Comparison of ENCODE assay signal across 22 cellular contexts in genomic region chr4:27915822-27916221, GRCh38.
"Had no signal": no experiment of that assay in that cellular context is flagged by ENCODE, and none has a peak within 500 bp of the region (broad histone marks: within the 10 kb centered on the region; RNA-seq: fewer than 3 reads in every experiment).

No MANE protein-coding gene starts in this region.

- H3K9me3 Mint-ChIP-seq: endodermal cell, mesothelial cell of epicardium had no signal

- H3K4me1 Mint-ChIP-seq: endodermal cell had no signal

- H3K27ac ChIP-seq: colonic mucosa, esophagus muscularis mucosa, foreskin keratinocyte, gastroesophageal sphincter, left lung, lower lobe of right lung had no signal

- FAIRE-seq: endothelial cell of umbilical vein, frontal cortex, islet of Langerhans, keratinocyte had no signal

- H3K9me3 ChIP-seq: colonic mucosa, esophagus muscularis mucosa, gastroesophageal sphincter, left lung, lower lobe of right lung, mucosa of descending colon had no signal

- DNase-seq: colonic mucosa; cortex of kidney; effector CD8-positive, alpha-beta T cell; effector memory CD8-positive, alpha-beta T cell; endodermal cell; foreskin keratinocyte; heart left ventricle; hippocampal formation; left cardiac atrium; left lung; left ventricle myocardium superior; lower lobe of right lung; mesenchymal stem cell; mucosa of descending colon had no signal

- H3K36me3 ChIP-seq: colonic mucosa, esophagus muscularis mucosa, gastroesophageal sphincter, heart left ventricle, left lung, lower lobe of right lung had no signal

- ATAC-seq: effector memory CD8-positive, alpha-beta T cell; foreskin keratinocyte; gastroesophageal sphincter; left cardiac atrium; left lung; lower lobe of right lung; mucosa of descending colon had no signal

- H3K27me3 ChIP-seq: colonic mucosa, esophagus muscularis mucosa, foreskin keratinocyte, gastroesophageal sphincter, heart left ventricle, left lung had no signal

- H3K27ac Mint-ChIP-seq: dendritic cell treated with granulocyte-macrophage colony-stimulating factor and Interleukin-4, amounts not matched to agents 40 ng/mL and 50 ng/mL, for 4 days; effector memory CD8-positive, alpha-beta T cell; endodermal cell; mesothelial cell of epicardium had no signal

- H3K4me3 ChIP-seq: colonic mucosa, esophagus muscularis mucosa, gastroesophageal sphincter, heart left ventricle, left lung, lower lobe of right lung, mucosa of descending colon had no signal

- H3K27me3 Mint-ChIP-seq: dendritic cell treated with granulocyte-macrophage colony-stimulating factor and Interleukin-4, amounts not matched to agents 40 ng/mL and 50 ng/mL, for 4 days; effector memory CD8-positive, alpha-beta T cell had no signal

- H3K4me1 ChIP-seq: colonic mucosa, esophagus muscularis mucosa, foreskin keratinocyte, gastroesophageal sphincter, left lung, lower lobe of right lung had no signal

- H3K36me3 Mint-ChIP-seq: mesothelial cell of epicardium had no signal

- H3K4me3 Mint-ChIP-seq: dendritic cell treated with granulocyte-macrophage colony-stimulating factor and Interleukin-4, amounts not matched to agents 40 ng/mL and 50 ng/mL, for 4 days; effector memory CD8-positive, alpha-beta T cell; endodermal cell; mesothelial cell of epicardium had no signal
